Comparison of ENCODE assay signal across 1 cellular context in the genomic region with DNA sequence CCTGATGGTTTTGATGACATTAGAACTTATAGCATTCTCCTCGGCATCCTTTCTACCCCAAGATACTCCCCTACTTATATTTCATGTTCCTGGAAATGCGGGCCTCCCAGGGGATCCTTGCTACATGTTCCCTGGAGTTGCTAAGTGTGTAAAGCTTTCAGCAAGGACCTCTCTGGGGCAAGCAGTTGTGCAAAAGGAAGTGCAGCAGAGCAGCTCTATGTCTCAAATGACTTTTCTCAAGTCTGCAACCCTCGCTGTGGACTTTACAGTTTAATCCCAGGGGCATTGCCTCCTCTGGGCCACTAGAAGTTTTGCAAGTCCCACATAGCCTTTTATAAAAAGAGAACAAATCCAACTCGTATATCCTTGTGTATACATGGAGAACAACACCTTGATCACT.
TF ChIP-seq lines count a peak whose summit lies in the region.

No MANE protein-coding gene starts in this region.

TF ChIP-seq in HepG2, 621 proteins besides CTCF, POLR2A, EP300 and RAD21:
- TF ChIP-seq MATR3 (CRISPR knock-in tag; IDR thresholded peaks at IDR 0.05) (no peak), RARA (CRISPR knock-in tag; IDR thresholded peaks at IDR 0.05) (no peak), HOXD1 (CRISPR knock-in tag; IDR thresholded peaks at IDR 0.05) (no peak), KLF11 (CRISPR knock-in tag; IDR thresholded peaks at IDR 0.05) (no peak), ZBTB8A (CRISPR knock-in tag; IDR thresholded peaks at IDR 0.05; ENCODE audit: borderline replicate concordance, low read depth) (no peak)
- TF ChIP-seq, protein P1, sequence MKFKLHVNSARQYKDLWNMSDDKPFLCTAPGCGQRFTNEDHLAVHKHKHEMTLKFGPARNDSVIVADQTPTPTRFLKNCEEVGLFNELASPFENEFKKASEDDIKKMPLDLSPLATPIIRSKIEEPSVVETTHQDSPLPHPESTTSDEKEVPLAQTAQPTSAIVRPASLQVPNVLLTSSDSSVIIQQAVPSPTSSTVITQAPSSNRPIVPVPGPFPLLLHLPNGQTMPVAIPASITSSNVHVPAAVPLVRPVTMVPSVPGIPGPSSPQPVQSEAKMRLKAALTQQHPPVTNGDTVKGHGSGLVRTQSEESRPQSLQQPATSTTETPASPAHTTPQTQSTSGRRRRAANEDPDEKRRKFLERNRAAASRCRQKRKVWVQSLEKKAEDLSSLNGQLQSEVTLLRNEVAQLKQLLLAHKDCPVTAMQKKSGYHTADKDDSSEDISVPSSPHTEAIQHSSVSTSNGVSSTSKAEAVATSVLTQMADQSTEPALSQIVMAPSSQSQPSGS (CRISPR knock-in tag; IDR thresholded peaks at IDR 0.05): no peak
- TF ChIP-seq, protein P2, sequence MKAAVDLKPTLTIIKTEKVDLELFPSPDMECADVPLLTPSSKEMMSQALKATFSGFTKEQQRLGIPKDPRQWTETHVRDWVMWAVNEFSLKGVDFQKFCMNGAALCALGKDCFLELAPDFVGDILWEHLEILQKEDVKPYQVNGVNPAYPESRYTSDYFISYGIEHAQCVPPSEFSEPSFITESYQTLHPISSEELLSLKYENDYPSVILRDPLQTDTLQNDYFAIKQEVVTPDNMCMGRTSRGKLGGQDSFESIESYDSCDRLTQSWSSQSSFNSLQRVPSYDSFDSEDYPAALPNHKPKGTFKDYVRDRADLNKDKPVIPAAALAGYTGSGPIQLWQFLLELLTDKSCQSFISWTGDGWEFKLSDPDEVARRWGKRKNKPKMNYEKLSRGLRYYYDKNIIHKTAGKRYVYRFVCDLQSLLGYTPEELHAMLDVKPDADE (CRISPR knock-in tag; IDR thresholded peaks at IDR 0.05): no peak
- TF ChIP-seq, protein P3, sequence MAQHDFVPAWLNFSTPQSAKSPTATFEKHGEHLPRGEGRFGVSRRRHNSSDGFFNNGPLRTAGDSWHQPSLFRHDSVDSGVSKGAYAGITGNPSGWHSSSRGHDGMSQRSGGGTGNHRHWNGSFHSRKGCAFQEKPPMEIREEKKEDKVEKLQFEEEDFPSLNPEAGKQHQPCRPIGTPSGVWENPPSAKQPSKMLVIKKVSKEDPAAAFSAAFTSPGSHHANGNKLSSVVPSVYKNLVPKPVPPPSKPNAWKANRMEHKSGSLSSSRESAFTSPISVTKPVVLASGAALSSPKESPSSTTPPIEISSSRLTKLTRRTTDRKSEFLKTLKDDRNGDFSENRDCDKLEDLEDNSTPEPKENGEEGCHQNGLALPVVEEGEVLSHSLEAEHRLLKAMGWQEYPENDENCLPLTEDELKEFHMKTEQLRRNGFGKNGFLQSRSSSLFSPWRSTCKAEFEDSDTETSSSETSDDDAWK (CRISPR knock-in tag; IDR thresholded peaks at IDR 0.05): no peak
